23 cellular contexts compared by ENCODE assay signal in genomic region chr11:108286956-108287355, GRCh38.
A peak's percentile ranks its signal among the peaks of the same experiment; 100 is the strongest.
DNase-seq lines count a peak whose midpoint lies in the region; ATAC-seq and TF ChIP-seq lines count a peak whose summit lies in the region.
"Had no signal": no experiment of that assay in that cellular context is flagged by ENCODE, and none has a peak within 500 bp of the region (broad histone marks: within the 10 kb centered on the region; RNA-seq: fewer than 3 reads in every experiment).

No MANE protein-coding gene starts in this region.

- peaks cover 77% of the 10 kb centered on the region for H3K36me3 Mint-ChIP-seq in activated T-cell treated with anti-CD3 and anti-CD28 coated beads, Interleukin-2, amount 50 U/mL, for 24 hours (ENCODE audit: low read depth)
- peaks cover 5 to 85% (median 8%) of the 10 kb centered on the region in 3 donors for H3K36me3 Mint-ChIP-seq in CD8-positive, alpha-beta memory T cell
- H3K36me3 Mint-ChIP-seq in effector memory CD8-positive, alpha-beta T cell (ENCODE audit: insufficient read depth), result peaks cover 88% of the 10 kb centered on the region
- H3K36me3 Mint-ChIP-seq in nephron progenitor cell (ENCODE audit: low read depth), result peaks cover 57% of the 10 kb centered on the region

- H3K36me3 ChIP-seq in CD8-positive, alpha-beta memory T cell (ENCODE audit: insufficient read depth, low read length), result peaks cover 62% of the 10 kb centered on the region

- H3K9me3 Mint-ChIP-seq in activated T-cell treated with anti-CD3 and anti-CD28 coated beads, Interleukin-2, amount 50 U/mL, for 24 hours, result no peaks in the 10 kb centered on the region
- H3K9me3 Mint-ChIP-seq in CD8-positive, alpha-beta memory T cell, result no peaks in the 10 kb centered on the region
- H3K9me3 Mint-ChIP-seq in effector memory CD8-positive, alpha-beta T cell, result no peaks in the 10 kb centered on the region
- no peaks in the 10 kb centered on the region for H3K9me3 Mint-ChIP-seq in nephron progenitor cell
- H3K9me3 Mint-ChIP-seq: H9, HFFc6 had no signal

- H3K27ac Mint-ChIP-seq in activated T-cell treated with anti-CD3 and anti-CD28 coated beads, Interleukin-2, amount 50 U/mL, for 24 hours, result peak overlapping the region; percentile 55
- H3K27ac Mint-ChIP-seq in CD8-positive, alpha-beta memory T cell, result peak overlapping the region in 6 of 8 donors; percentile 26 to 76 (median 54)
- peak overlapping the region; percentile 38 to 53 for H3K27ac Mint-ChIP-seq in effector memory CD8-positive, alpha-beta T cell
- peak overlapping the region; percentile 73 for H3K27ac Mint-ChIP-seq in nephron progenitor cell
- H3K27ac Mint-ChIP-seq: H9, HFFc6 had no signal

- DNase-seq in activated T-cell treated with anti-CD3 and anti-CD28 coated beads, Interleukin-2, amount 50 U/mL, for 24 hours, result no peak
- DNase-seq in activated T-cell treated with anti-CD3 and anti-CD28 coated beads, Interleukin-2, amount 50 U/mL, for 48 hours, result no peak
- no peak for DNase-seq in CD8-positive, alpha-beta memory T cell
- DNase-seq in effector memory CD8-positive, alpha-beta T cell, result no peak
- no peak for DNase-seq in nephron progenitor cell
- no peak for DNase-seq in G401 (ENCODE audit: low spot score)
- DNase-seq in activated CD4-positive, alpha-beta T cell treated with anti-CD3 and anti-CD28 coated beads for 48 hours, result no peak
- DNase-seq: ACHN, C1 segment of cervical spinal cord, COR-L47, DMS 273 treated with DMSO at 0.1 percent for 48 hours, GM23248, H9, HFFc6, Kasumi-1, NCI-H1694 treated with DMSO at 0.1 percent for 48 hours, NCI-H2081 treated with DMSO at 0.1 percent for 48 hours, NCI-H2171 treated with DMSO at 0.1 percent for 48 hours, NCI-H446, NCI-H526 treated with DMSO at 0.1 percent for 48 hours, Right ventricle myocardium superior had no signal

- H3K4me3 ChIP-seq in CD8-positive, alpha-beta memory T cell (ENCODE audit: low read length), result no peak overlapping the region
- H3K4me3 ChIP-seq: GM23248 had no signal

- CTCF ChIA-PET in CD8-positive, alpha-beta memory T cell (lab: Charles Lee), result no interaction called here

- peaks cover 5% of the 10 kb centered on the region for H3K4me1 ChIP-seq in CD8-positive, alpha-beta memory T cell (ENCODE audit: insufficient read depth, low read length)

- TF ChIP-seq CTCF in nephron progenitor cell (IDR thresholded peaks at IDR 0.05), result no peak

- peaks cover 32% of the 10 kb centered on the region for H3K4me1 Mint-ChIP-seq in activated T-cell treated with anti-CD3 and anti-CD28 coated beads, Interleukin-2, amount 50 U/mL, for 24 hours (ENCODE audit: low read depth)
- peaks cover 24 to 30% (median 25%) of the 10 kb centered on the region in 3 donors for H3K4me1 Mint-ChIP-seq in CD8-positive, alpha-beta memory T cell
- H3K4me1 Mint-ChIP-seq in effector memory CD8-positive, alpha-beta T cell (ENCODE audit: low read depth in 2 of 2), result peaks cover 5 to 20% of the 10 kb centered on the region in 2 donors
- peaks cover 7% of the 10 kb centered on the region for H3K4me1 Mint-ChIP-seq in nephron progenitor cell
- H3K4me1 Mint-ChIP-seq: H9 had no signal

- no peak overlapping the region for H3K27ac ChIP-seq in CD8-positive, alpha-beta memory T cell (ENCODE audit: low read depth, low read length)
- H3K27ac ChIP-seq: 22Rv1, GM23248 had no signal

- no peaks in the 10 kb centered on the region for H3K27me3 Mint-ChIP-seq in activated T-cell treated with anti-CD3 and anti-CD28 coated beads, Interleukin-2, amount 50 U/mL, for 24 hours
- H3K27me3 Mint-ChIP-seq in CD8-positive, alpha-beta memory T cell, result no peaks in the 10 kb centered on the region
- no peaks in the 10 kb centered on the region for H3K27me3 Mint-ChIP-seq in effector memory CD8-positive, alpha-beta T cell
- no peaks in the 10 kb centered on the region for H3K27me3 Mint-ChIP-seq in nephron progenitor cell (ENCODE audit: low read depth, poor library complexity)

- in situ Hi-C loops in G401 (cut with HindIII; ENCODE audit: low sequenced_read_pairs), result no loop called here

- no peak overlapping the region for H3K4me3 Mint-ChIP-seq in activated T-cell treated with anti-CD3 and anti-CD28 coated beads, Interleukin-2, amount 50 U/mL, for 24 hours
- H3K4me3 Mint-ChIP-seq in CD8-positive, alpha-beta memory T cell, result no peak overlapping the region
- no peak overlapping the region for H3K4me3 Mint-ChIP-seq in effector memory CD8-positive, alpha-beta T cell
- H3K4me3 Mint-ChIP-seq in nephron progenitor cell, result no peak overlapping the region
- H3K4me3 Mint-ChIP-seq: H9, HFFc6 had no signal

- no peaks in the 10 kb centered on the region for H3K27me3 ChIP-seq in CD8-positive, alpha-beta memory T cell (ENCODE audit: insufficient read depth, low read length, poor library complexity, severe bottlenecking)

- POLR2A ChIA-PET in CD8-positive, alpha-beta memory T cell (lab: Charles Lee), result no interaction called here

- no peaks in the 10 kb centered on the region for H3K9me3 ChIP-seq in CD8-positive, alpha-beta memory T cell (ENCODE audit: low read length)

- ATAC-seq in effector memory CD8-positive, alpha-beta T cell (replicated peaks), result no peak
- no peak for ATAC-seq in HG03097 (IDR thresholded peaks at IDR 0.05; ENCODE audit: low FRiP score, unreplicated experiment)
